8 cellular contexts compared by ENCODE assay signal in genomic region chr6:32838114-32838958, GRCh38. TPM values are rescaled to one million over a fixed set of nuclear protein-coding genes. Genes with fewer than 3 reads are reported as not detected.
A peak's percentile ranks its signal among the peaks of the same experiment; 100 is the strongest.
DNase-seq lines count a peak whose midpoint lies in the region; ATAC-seq and TF ChIP-seq lines count a peak whose summit lies in the region.

TSS of gene TAP2 (minus strand) at chr6:32838739. CDS start at chr6:32838233, 506 bp downstream.

- TF ChIP-seq CTCF in colonic mucosa (IDR thresholded peaks at IDR 0.05): peak; percentile 98

- no peaks in the 10 kb centered on the region for H3K36me3 ChIP-seq in colonic mucosa

- H3K4me1 ChIP-seq in colonic mucosa: peaks cover 14% of the 10 kb centered on the region

- intact Hi-C loops in colonic mucosa (cut with DNase I): loop anchor here (2.0 to 5.0 kb wide), 2 partner anchors 16 to 34 kb away; partner anchors contain the start of gene PSMB9

- peak; percentile 45 to 96 (median 90) for DNase-seq in C1 segment of cervical spinal cord (lab: John Stamatoyannopoulos, UW)
- peak; percentile 77 for DNase-seq in GM19240 (ENCODE audit: insufficient read length, low spot score)
- peak; percentile 85 to 94 for DNase-seq in NCI-H526 (lab: John Stamatoyannopoulos, UW)
- DNase-seq in activated CD4-positive, alpha-beta T cell treated with anti-CD3 and anti-CD28 coated beads for 48 hours: peak; percentile 98
- peak; percentile 99 for DNase-seq in colonic mucosa
- peak; percentile 97 for DNase-seq in left kidney (ENCODE audit: low read depth, low spot score)
- DNase-seq in stimulated activated CD4-positive, alpha-beta T cell treated with anti-CD3 and anti-CD28 coated beads, Interleukin-1b, Interleukin-23, amount 100 ng/mL, for 48 hours: peak; percentile 96

- H3K27me3 ChIP-seq in colonic mucosa: no peaks in the 10 kb centered on the region

- H3K27ac ChIP-seq in colonic mucosa: peak within 1 kb of the TSS; percentile 94

- H3K9ac ChIP-seq in colonic mucosa (ENCODE audit: low read depth in 2 of 2, low read length in 2 of 2): peak within 1 kb of the TSS; percentile 70 to 71

- ATAC-seq in HG03460 (IDR thresholded peaks at IDR 0.05; ENCODE audit: unreplicated experiment): peak; percentile 68

- H3K4me3 ChIP-seq in colonic mucosa: peak within 1 kb of the TSS; percentile 60

- no peaks in the 10 kb centered on the region for H3K9me3 ChIP-seq in colonic mucosa

RNA-seq across cellular contexts. Expression of gene TAP2, which starts in this region (rescaled TPM):
- total RNA-seq in colonic mucosa: 10 to 100 TPM; 45.2 to 95.1 TPM

Comparison
In these comparisons a context has a peak if more than half of its experiments do, and no peak if none do; other contexts are left out.
1. Peak in every context shown above with its lines: DNase-seq, ATAC-seq, H3K4me3 ChIP-seq and H3K27ac ChIP-seq.